9 cellular contexts compared by ENCODE assay signal in genomic region chr1:153617677-153618076, GRCh38. TPM values are rescaled to one million over a fixed set of nuclear protein-coding genes. Genes with fewer than 3 reads are reported as not detected.
DNase-seq lines count a peak whose midpoint lies in the region; ATAC-seq and TF ChIP-seq lines count a peak whose summit lies in the region.
"Had no signal": no experiment of that assay in that cellular context is flagged by ENCODE, and none has a peak within 500 bp of the region (broad histone marks: within the 10 kb centered on the region; RNA-seq: fewer than 3 reads in every experiment).

No MANE protein-coding gene starts in this region.

- H3K9me3 Mint-ChIP-seq in activated CD8-positive, alpha-beta T cell treated with anti-CD3 and anti-CD28 coated beads, Interleukin-2, amount 10 ng/mL, durations not matched to agents 7 days and 5 days (ENCODE audit: insufficient read depth) = no peaks in the 10 kb centered on the region

- DNase-seq in Caki2 (ENCODE audit: low read depth) = peak; percentile 67
- peak; percentile 58 for DNase-seq in NB4 (ENCODE audit: low read depth)
- peak; percentile 86 for DNase-seq in activated CD8-positive, alpha-beta T cell treated with anti-CD3 and anti-CD28 coated beads, Interleukin-2, amount 10 ng/mL, durations not matched to agents 7 days and 5 days
- no peak for DNase-seq in foreskin fibroblast
- peak in 4 of 6 experiments; percentile 21 to 59 (median 36) for DNase-seq in stimulated activated naive CD4-positive, alpha-beta T cell (lab: John Stamatoyannopoulos, UW)
- DNase-seq in NCI-H2107 (lab: John Stamatoyannopoulos, UW) = no peak

- ATAC-seq in GM18909 (IDR thresholded peaks at IDR 0.05; ENCODE audit: poor library complexity, unreplicated experiment) (peak; percentile 72), HG02571 (IDR thresholded peaks at IDR 0.05; ENCODE audit: unreplicated experiment) (no peak)
- ATAC-seq in activated CD8-positive, alpha-beta T cell treated with anti-CD3 and anti-CD28 coated beads, Interleukin-2, amount 10 ng/mL, durations not matched to agents 7 days and 5 days = peak; percentile 98

- no peak overlapping the region for H3K4me3 ChIP-seq in NB4 (ENCODE audit: low read depth, low read length)
- H3K4me3 ChIP-seq in foreskin fibroblast (ENCODE audit: low read depth in 1 of 2, low read length in 2 of 2) = no peak overlapping the region

- H3K27ac Mint-ChIP-seq in activated CD8-positive, alpha-beta T cell treated with anti-CD3 and anti-CD28 coated beads, Interleukin-2, amount 10 ng/mL, durations not matched to agents 7 days and 5 days = peak overlapping the region; percentile 30

- peak; percentile 32 for TF ChIP-seq CTCF in NB4 (IDR thresholded peaks at IDR 0.05; ENCODE audit: low read depth, low read length)
- TF ChIP-seq CTCF in foreskin fibroblast (IDR thresholded peaks at IDR 0.05; ENCODE audit: low read depth, low read length) = peak; percentile 61

- POLR2A ChIA-PET in activated CD8-positive, alpha-beta T cell treated with anti-CD3 and anti-CD28 coated beads, Interleukin-2, amount 10 ng/mL, durations not matched to agents 7 days and 5 days (lab: Charles Lee) = interaction anchor here (2.7 kb wide), 1 partner anchor 16 kb away, joined by 9 read pairs; the partner anchor contains the start of gene CHTOP

- no peaks in the 10 kb centered on the region for H3K27me3 Mint-ChIP-seq in activated CD8-positive, alpha-beta T cell treated with anti-CD3 and anti-CD28 coated beads, Interleukin-2, amount 10 ng/mL, durations not matched to agents 7 days and 5 days (ENCODE audit: low read depth)

- in situ Hi-C loops in Caki2 (cut with HindIII; ENCODE audit: low pct_unique_long_range_greater_than_20kb, low sequenced_read_pairs) = no loop called here

- CTCF ChIA-PET in activated CD8-positive, alpha-beta T cell treated with anti-CD3 and anti-CD28 coated beads, Interleukin-2, amount 10 ng/mL, durations not matched to agents 7 days and 5 days (lab: Charles Lee) = interaction anchor here (0.6 to 10.2 kb wide), 26 partner anchors 10 to 369 kb away, joined by 3 to 120 read pairs (median 4); partner anchors contain the start of genes CHTOP, RAB13, S100A1 and S100A13

- H3K4me1 Mint-ChIP-seq in activated CD8-positive, alpha-beta T cell treated with anti-CD3 and anti-CD28 coated beads, Interleukin-2, amount 10 ng/mL, durations not matched to agents 7 days and 5 days (ENCODE audit: low read depth) = peaks cover 9% of the 10 kb centered on the region

- no peak for TF ChIP-seq POLR2A in NB4 (IDR thresholded peaks at IDR 0.05; ENCODE audit: extremely low read depth, insufficient read length)

- H3K36me3 Mint-ChIP-seq in activated CD8-positive, alpha-beta T cell treated with anti-CD3 and anti-CD28 coated beads, Interleukin-2, amount 10 ng/mL, durations not matched to agents 7 days and 5 days (ENCODE audit: low read depth) = no peaks in the 10 kb centered on the region

- no peak overlapping the region for H3K4me3 Mint-ChIP-seq in activated CD8-positive, alpha-beta T cell treated with anti-CD3 and anti-CD28 coated beads, Interleukin-2, amount 10 ng/mL, durations not matched to agents 7 days and 5 days

RNA-seq across cellular contexts. Expression of gene S100A14, which starts 1.6 kb away (rescaled TPM):
- total RNA-seq in Caki2 (2014; rRNA removed; shearing (Covaris generic); ENCODE audit: low replicate concordance) = not detected in 2 replicates
- total RNA-seq in activated CD8-positive, alpha-beta T cell treated with anti-CD3 and anti-CD28 coated beads, Interleukin-2, amount 10 ng/mL, durations not matched to agents 7 days and 5 days = not detected
- total RNA-seq: skeletal muscle tissue had no signal

RNA-seq across cellular contexts. Expression of gene S100A16, which starts 4.7 kb away (rescaled TPM):
- total RNA-seq in Caki2 (2014; rRNA removed; shearing (Covaris generic); ENCODE audit: low replicate concordance) = 310 and 401 TPM in 2 replicates
- not detected for total RNA-seq in activated CD8-positive, alpha-beta T cell treated with anti-CD3 and anti-CD28 coated beads, Interleukin-2, amount 10 ng/mL, durations not matched to agents 7 days and 5 days

RNA-seq across cellular contexts. Expression of gene S100A13, which starts 9.6 kb away (rescaled TPM):
- 155 and 171 TPM in 2 replicates for total RNA-seq in Caki2 (2014; rRNA removed; shearing (Covaris generic); ENCODE audit: low replicate concordance)
- 1 to 10 TPM; 6.2 to 7.0 TPM for total RNA-seq in activated CD8-positive, alpha-beta T cell treated with anti-CD3 and anti-CD28 coated beads, Interleukin-2, amount 10 ng/mL, durations not matched to agents 7 days and 5 days

RNA-seq across cellular contexts. Expression of gene S100A1, which starts 10.6 kb away (rescaled TPM):
- not detected in 2 replicates for total RNA-seq in Caki2 (2014; rRNA removed; shearing (Covaris generic); ENCODE audit: low replicate concordance)
- total RNA-seq in activated CD8-positive, alpha-beta T cell treated with anti-CD3 and anti-CD28 coated beads, Interleukin-2, amount 10 ng/mL, durations not matched to agents 7 days and 5 days = not detected

RNA-seq across cellular contexts. Expression of gene CHTOP, which starts 16.2 kb away (rescaled TPM):
- 34.6 and 42.0 TPM in 2 replicates for total RNA-seq in Caki2 (2014; rRNA removed; shearing (Covaris generic); ENCODE audit: low replicate concordance)
- total RNA-seq in activated CD8-positive, alpha-beta T cell treated with anti-CD3 and anti-CD28 coated beads, Interleukin-2, amount 10 ng/mL, durations not matched to agents 7 days and 5 days = 10 to 100 TPM; 81.9 to 82.0 TPM

Comparison
In these comparisons a context has a peak if more than half of its experiments do, and no peak if none do; other contexts are left out.
1. DNase-seq: peak in Caki2 (single experiment), NB4 (single experiment), activated CD8-positive, alpha-beta T cell treated with anti-CD3 and anti-CD28 coated beads, Interleukin-2, amount 10 ng/mL, durations not matched to agents 7 days and 5 days (single experiment) and stimulated activated naive CD4-positive, alpha-beta T cell (4 of 6); none in foreskin fibroblast (0 of 2) and NCI-H2107 (single experiment).
2. RNA of gene S100A16, which starts 4.7 kb away (total RNA-seq): 310 to 401 TPM in Caki2; not detected in activated CD8-positive, alpha-beta T cell treated with anti-CD3 and anti-CD28 coated beads, Interleukin-2, amount 10 ng/mL, durations not matched to agents 7 days and 5 days; every median in the first group is over 100 times any median in the second.
3. RNA of gene S100A13, which starts 9.6 kb away (total RNA-seq): 155 to 171 TPM in Caki2; 6.2 to 7.0 TPM in activated CD8-positive, alpha-beta T cell treated with anti-CD3 and anti-CD28 coated beads, Interleukin-2, amount 10 ng/mL, durations not matched to agents 7 days and 5 days; every median in the first group is over 10 times any median in the second.